ENCODE assay signal across 1 cellular context in the genomic region with DNA sequence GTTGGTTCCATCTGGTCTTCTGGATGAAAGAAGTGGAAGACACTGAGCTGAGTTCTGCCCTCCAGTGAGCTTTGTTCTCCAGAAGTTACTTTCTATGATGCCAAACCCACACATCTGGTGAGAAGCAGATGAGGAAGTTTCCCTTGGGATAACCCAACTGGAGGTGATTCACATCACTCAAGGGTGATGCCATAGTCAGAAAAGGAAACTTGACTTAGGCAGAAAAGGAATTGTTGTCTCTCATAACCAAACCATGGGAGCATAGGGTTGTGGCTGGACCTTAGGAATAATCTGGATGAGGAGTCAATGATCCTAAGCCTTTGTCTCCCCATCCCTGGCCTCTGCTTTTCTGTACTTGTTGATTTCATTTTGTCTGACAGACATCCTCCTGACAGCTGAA.
TF ChIP-seq lines count a peak whose summit lies in the region.

No MANE protein-coding gene starts in this region.

TF ChIP-seq in GM12891, 5 proteins besides CTCF, POLR2A, EP300 and RAD21:
- no peak for TF ChIP-seq PAX5 (IDR thresholded peaks at IDR 0.05; ENCODE audit: insufficient read depth, low read length, severe bottlenecking)
- TF ChIP-seq POLR2AphosphoS5 (IDR thresholded peaks at IDR 0.05; ENCODE audit: low read depth, low read length), result peak; percentile 33; the same call in 1 of the 2 replicates
